Comparison of ENCODE assay signal across 6 cellular contexts in genomic region chr19:48403606-48404005, GRCh38. TPM values are rescaled to one million over a fixed set of nuclear protein-coding genes. Genes with fewer than 3 reads are reported as not detected.
DNase-seq lines count a peak whose midpoint lies in the region; ATAC-seq lines count a peak whose summit lies in the region.

No MANE protein-coding gene starts in this region.

- POLR2A ChIA-PET in naive thymus-derived CD4-positive, alpha-beta T cell (lab: Charles Lee), result interaction anchor here (0.5 to 1.1 kb wide), 3 partner anchors 10 to 103 kb away, joined by 3 to 4 read pairs (median 3); no protein-coding TSS in a partner anchor

- H3K4me1 ChIP-seq in naive thymus-derived CD4-positive, alpha-beta T cell (ENCODE audit: control insufficient read depth in 2 of 2, insufficient read depth in 2 of 2, low read length in 2 of 2), result no peaks in the 10 kb centered on the region

- peaks cover 5 to 12% (median 6%) of the 10 kb centered on the region in 5 donors for H3K27me3 Mint-ChIP-seq in naive thymus-derived CD4-positive, alpha-beta T cell

- H3K9me3 ChIP-seq in naive thymus-derived CD4-positive, alpha-beta T cell (ENCODE audit: control insufficient read depth in 2 of 3, low read length in 3 of 3), result no peaks in the 10 kb centered on the region

- no peak overlapping the region for H3K27ac ChIP-seq in naive thymus-derived CD4-positive, alpha-beta T cell (ENCODE audit: low read depth, low read length)

- peak overlapping the region in 1 of 9 donors; percentile 5 for H3K27ac Mint-ChIP-seq in naive thymus-derived CD4-positive, alpha-beta T cell

- no peak for DNase-seq in activated CD4-positive, CD25-positive, alpha-beta regulatory T cell treated with anti-CD3 and anti-CD28 coated beads, Interleukin-2, amount 50 U/mL, for 72 hours
- DNase-seq in NAMALWA (ENCODE audit: low spot score) (peak; percentile 83), amniotic epithelial cell (ENCODE audit: low read depth) (peak; percentile 73), T1000 (lab: John Stamatoyannopoulos, UW) (no peak)
- peak in 5 of 9 donors; percentile 35 to 52 (median 47) for DNase-seq in naive thymus-derived CD4-positive, alpha-beta T cell

- H3K27me3 ChIP-seq in naive thymus-derived CD4-positive, alpha-beta T cell (ENCODE audit: control insufficient read depth in 2 of 2, insufficient read depth in 2 of 2, low read length in 2 of 2), result no peaks in the 10 kb centered on the region

- peak; percentile 67 to 72 for ATAC-seq in activated CD4-positive, CD25-positive, alpha-beta regulatory T cell treated with anti-CD3 and anti-CD28 coated beads, Interleukin-2, amount 50 U/mL, for 24 hours
- peak; percentile 69 for ATAC-seq in naive thymus-derived CD4-positive, alpha-beta T cell

- peaks cover 0 to 4% (median 0%) of the 10 kb centered on the region in 11 donors for H3K9me3 Mint-ChIP-seq in naive thymus-derived CD4-positive, alpha-beta T cell

- peaks cover 0 to 6% (median 0%) of the 10 kb centered on the region in 5 donors for H3K36me3 Mint-ChIP-seq in naive thymus-derived CD4-positive, alpha-beta T cell

- H3K4me3 Mint-ChIP-seq in naive thymus-derived CD4-positive, alpha-beta T cell, result no peak overlapping the region

- no peaks in the 10 kb centered on the region for H3K36me3 ChIP-seq in naive thymus-derived CD4-positive, alpha-beta T cell (ENCODE audit: control insufficient read depth in 2 of 3, insufficient read depth in 3 of 3, low read length in 3 of 3)

- peaks cover 5 to 22% (median 13%) of the 10 kb centered on the region in 7 donors for H3K4me1 Mint-ChIP-seq in naive thymus-derived CD4-positive, alpha-beta T cell

- intact Hi-C loops in naive thymus-derived CD4-positive, alpha-beta T cell (cut with micrococcal nuclease), result loop anchor here in 1 of 2 donors (5.0 kb wide), 1 partner anchor 64 kb away; the partner anchor contains the start of gene CYTH2

- no peak overlapping the region for H3K4me3 ChIP-seq in naive thymus-derived CD4-positive, alpha-beta T cell (ENCODE audit: low read length)

- CTCF ChIA-PET in naive thymus-derived CD4-positive, alpha-beta T cell (lab: Charles Lee), result interaction anchor here (0.6 to 1.0 kb wide), 2 partner anchors 12 to 16 kb away, joined by 6 to 8 read pairs; partner anchors contain the start of gene KDELR1

RNA-seq across cellular contexts. Expression of gene GRIN2D, which starts 10.1 kb away (rescaled TPM):
- total RNA-seq in naive thymus-derived CD4-positive, alpha-beta T cell, result under 1 TPM; 0.08 to 0.39 (median 0.11) TPM
- polyA plus RNA-seq in naive thymus-derived CD4-positive, alpha-beta T cell, result not detected

RNA-seq across cellular contexts. Expression of gene KDELR1, which starts 12.3 kb away (rescaled TPM):
- 10 to 100 TPM; 42.7 to 73.9 (median 52.3) TPM for total RNA-seq in naive thymus-derived CD4-positive, alpha-beta T cell
- polyA plus RNA-seq in naive thymus-derived CD4-positive, alpha-beta T cell, result 10 to 100 TPM; 22.2 to 24.3 TPM

RNA-seq across cellular contexts. Expression of gene SYNGR4, which starts 39.4 kb away (rescaled TPM):
- not detected for total RNA-seq in naive thymus-derived CD4-positive, alpha-beta T cell
- polyA plus RNA-seq in naive thymus-derived CD4-positive, alpha-beta T cell, result not detected

RNA-seq across cellular contexts. Expression of gene TMEM143, which starts 39.9 kb away (rescaled TPM):
- 10 to 100 TPM; 11.6 to 39.8 (median 20.1) TPM for total RNA-seq in naive thymus-derived CD4-positive, alpha-beta T cell
- polyA plus RNA-seq in naive thymus-derived CD4-positive, alpha-beta T cell, result 10 to 100 TPM in 1 of 2 donors, 1 to 10 TPM in 1; 5.7 to 12.7 TPM

RNA-seq across cellular contexts. Expression of gene GRWD1, which starts 42.2 kb away (rescaled TPM):
- 10 to 100 TPM; 26.1 to 45.8 (median 36.3) TPM for total RNA-seq in naive thymus-derived CD4-positive, alpha-beta T cell
- 10 to 100 TPM; 42.8 to 51.6 TPM for polyA plus RNA-seq in naive thymus-derived CD4-positive, alpha-beta T cell

Comparison
In these comparisons a context has a peak if more than half of its experiments do, and no peak if none do; other contexts are left out.
1. DNase-seq: peak in NAMALWA (single experiment), amniotic epithelial cell (single experiment) and naive thymus-derived CD4-positive, alpha-beta T cell (5 of 9); none in activated CD4-positive, CD25-positive, alpha-beta regulatory T cell treated with anti-CD3 and anti-CD28 coated beads, Interleukin-2, amount 50 U/mL, for 72 hours (single experiment) and T1000 (single experiment).